2 cellular contexts compared by ENCODE assay signal in genomic region chr1:207888647-207889046, GRCh38.
TF ChIP-seq lines count a peak whose summit lies in the region.

No MANE protein-coding gene starts in this region.

TF ChIP-seq in SK-N-SH, 30 proteins besides CTCF, POLR2A, EP300 and RAD21 (continued from another document):
- TF ChIP-seq ZBTB33 (IDR thresholded peaks at IDR 0.05; ENCODE audit: borderline replicate concordance, low read depth): no peak
- TF ChIP-seq JUND (IDR thresholded peaks at IDR 0.05): no peak
- TF ChIP-seq RXRA (IDR thresholded peaks at IDR 0.05; ENCODE audit: borderline replicate concordance, low read depth): no peak
- no peak for TF ChIP-seq POLR2AphosphoS5 (IDR thresholded peaks at IDR 0.05; ENCODE audit: low read depth, low read length)
- no peak for TF ChIP-seq PBX3 (IDR thresholded peaks at IDR 0.05)
- TF ChIP-seq CHD2 (IDR thresholded peaks at IDR 0.05; ENCODE audit: low read length, partially characterized antibody): no peak
- no peak for TF ChIP-seq SIN3A (IDR thresholded peaks at IDR 0.05; ENCODE audit: borderline replicate concordance, low read depth, low read length)
- TF ChIP-seq MAX (IDR thresholded peaks at IDR 0.05; ENCODE audit: low read depth): no peak
- TF ChIP-seq ELF1 (IDR thresholded peaks at IDR 0.05): no peak
- TF ChIP-seq TEAD4 (IDR thresholded peaks at IDR 0.05; ENCODE audit: borderline replicate concordance, insufficient read depth): no peak
TF ChIP-seq in SK-N-SH: peak in this region for 0.

TF ChIP-seq in SK-N-SH treated with all-trans-retinoic acid at 6 μM for 48 hours, 23 proteins besides CTCF, POLR2A, EP300 and RAD21 (continued from another document):
- TF ChIP-seq TSHZ2 (CRISPR knock-in tag; IDR thresholded peaks at IDR 0.05) (no peak), ZFP3 (CRISPR knock-in tag; IDR thresholded peaks at IDR 0.05) (no peak), CREB5 (CRISPR knock-in tag; IDR thresholded peaks at IDR 0.05; ENCODE audit: low read depth) (no peak), RARB (CRISPR knock-in tag; IDR thresholded peaks at IDR 0.05) (no peak), PPARA (CRISPR knock-in tag; IDR thresholded peaks at IDR 0.05; ENCODE audit: borderline replicate concordance) (no peak), TOX (CRISPR knock-in tag; IDR thresholded peaks at IDR 0.05; ENCODE audit: borderline replicate concordance) (no peak), ZNF8 (CRISPR knock-in tag; IDR thresholded peaks at IDR 0.05) (no peak)
